Comparison of ENCODE assay signal across 19 cellular contexts in the genomic region with DNA sequence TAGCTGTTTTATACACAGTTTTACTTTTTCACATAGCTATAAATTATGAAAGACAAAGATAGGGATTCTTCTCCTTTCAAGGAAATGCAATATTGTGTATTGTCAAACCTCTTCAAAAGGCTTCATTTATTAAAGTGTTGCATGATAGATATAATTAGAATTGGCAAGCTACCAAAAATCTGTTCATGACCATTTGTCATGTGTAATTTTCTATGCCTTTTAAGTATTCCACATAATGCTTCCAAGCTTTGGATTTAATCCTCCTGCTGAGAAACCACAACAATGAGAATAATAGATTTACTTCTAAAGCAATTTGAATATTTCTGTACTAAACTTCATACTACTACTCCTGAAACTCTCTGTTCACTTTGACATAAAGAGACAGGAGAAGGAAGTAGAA.
A peak's percentile ranks its signal among the peaks of the same experiment; 100 is the strongest.
DNase-seq lines count a peak whose midpoint lies in the region; ATAC-seq and TF ChIP-seq lines count a peak whose summit lies in the region.
"Had no signal": no experiment of that assay in that cellular context is flagged by ENCODE, and none has a peak within 500 bp of the region (broad histone marks: within the 10 kb centered on the region; RNA-seq: fewer than 3 reads in every experiment).

No MANE protein-coding gene starts in this region.

- TF ChIP-seq POLR2A in gastroesophageal sphincter (IDR thresholded peaks at IDR 0.05): no peak

- H3K36me3 ChIP-seq in gastroesophageal sphincter: no peaks in the 10 kb centered on the region
- H3K36me3 ChIP-seq: BLaER1 had no signal

- H3K9me3 ChIP-seq in gastroesophageal sphincter: no peaks in the 10 kb centered on the region
- H3K9me3 ChIP-seq: BLaER1 had no signal

- TF ChIP-seq EP300 in gastroesophageal sphincter (IDR thresholded peaks at IDR 0.05): no peak

- no peaks in the 10 kb centered on the region for H3K36me3 Mint-ChIP-seq in activated naive CD4-positive, alpha-beta T cell treated with anti-CD3 and anti-CD28 coated beads, Interleukin-2, amount 10 ng/mL, durations not matched to agents 7 days and 5 days
- H3K36me3 Mint-ChIP-seq: CD8-positive, alpha-beta T cell; IgD-negative memory B cell had no signal

- DNase-seq in NCI-H345 (lab: John Stamatoyannopoulos, UW): peak; percentile 3
- no peak for DNase-seq in NCI-H345 treated with DMSO at 0.1 percent for 48 hours (lab: John Stamatoyannopoulos, UW; ENCODE audit: unreplicated experiment)
- peak; percentile 64 for DNase-seq in NCI-H2081 treated with DMSO at 0.1 percent for 48 hours (lab: John Stamatoyannopoulos, UW)
- DNase-seq in amniotic epithelial cell (ENCODE audit: low read depth): peak; percentile 5
- DNase-seq in retinal pigment epithelial cell (ENCODE audit: low read depth): peak; percentile 58
- DNase-seq in activated naive CD4-positive, alpha-beta T cell treated with anti-CD3 and anti-CD28 coated beads, Interleukin-2, amount 10 ng/mL, durations not matched to agents 7 days and 5 days: no peak
- DNase-seq: CD8-positive, alpha-beta T cell; H9; Karpas-422; MM.1S; NCI-H1092 treated with DMSO at 0.1 percent for 48 hours; NCI-H1694 treated with DMSO at 0.1 percent for 48 hours; PC-9; SW 1271; T-helper 2 cell had no signal

- H3K4me3 ChIP-seq in retinal pigment epithelial cell (ENCODE audit: low read length) (no peak overlapping the region), gastroesophageal sphincter (no peak overlapping the region)
- H3K4me3 ChIP-seq: BLaER1, PC-9 had no signal

- ATAC-seq in gastroesophageal sphincter (no peak), HG03571 (IDR thresholded peaks at IDR 0.05; ENCODE audit: unreplicated experiment) (no peak)
- ATAC-seq: CD8-positive, alpha-beta T cell had no signal

- CTCF ChIA-PET in activated naive CD4-positive, alpha-beta T cell treated with anti-CD3 and anti-CD28 coated beads, Interleukin-2, amount 10 ng/mL, durations not matched to agents 7 days and 5 days (lab: Charles Lee): no interaction called here

- peaks cover 9% of the 10 kb centered on the region for H3K9me3 Mint-ChIP-seq in activated naive CD4-positive, alpha-beta T cell treated with anti-CD3 and anti-CD28 coated beads, Interleukin-2, amount 10 ng/mL, durations not matched to agents 7 days and 5 days

- no peaks in the 10 kb centered on the region for H3K4me1 Mint-ChIP-seq in activated naive CD4-positive, alpha-beta T cell treated with anti-CD3 and anti-CD28 coated beads, Interleukin-2, amount 10 ng/mL, durations not matched to agents 7 days and 5 days
- H3K4me1 Mint-ChIP-seq: H9, IgD-negative memory B cell had no signal

- H3K27me3 ChIP-seq in gastroesophageal sphincter: no peaks in the 10 kb centered on the region
- H3K27me3 ChIP-seq: BLaER1 had no signal

- H3K4me1 ChIP-seq in gastroesophageal sphincter: no peaks in the 10 kb centered on the region
- H3K4me1 ChIP-seq: BLaER1 had no signal

- TF ChIP-seq CTCF in retinal pigment epithelial cell (conservative IDR thresholded peaks at IDR 0.05; ENCODE audit: low read depth, low read length) (no peak), gastroesophageal sphincter (IDR thresholded peaks at IDR 0.05) (no peak)

- H3K4me3 Mint-ChIP-seq in activated naive CD4-positive, alpha-beta T cell treated with anti-CD3 and anti-CD28 coated beads, Interleukin-2, amount 10 ng/mL, durations not matched to agents 7 days and 5 days: no peak overlapping the region
- H3K4me3 Mint-ChIP-seq: CD8-positive, alpha-beta T cell; H9; IgD-negative memory B cell had no signal

- H3K27ac Mint-ChIP-seq in activated naive CD4-positive, alpha-beta T cell treated with anti-CD3 and anti-CD28 coated beads, Interleukin-2, amount 10 ng/mL, durations not matched to agents 7 days and 5 days: no peak overlapping the region
- H3K27ac Mint-ChIP-seq: CD8-positive, alpha-beta T cell; H9; IgD-negative memory B cell had no signal

- H3K27ac ChIP-seq in gastroesophageal sphincter: no peak overlapping the region
- H3K27ac ChIP-seq: BLaER1, PC-9 had no signal

- H3K27me3 Mint-ChIP-seq in activated naive CD4-positive, alpha-beta T cell treated with anti-CD3 and anti-CD28 coated beads, Interleukin-2, amount 10 ng/mL, durations not matched to agents 7 days and 5 days: no peaks in the 10 kb centered on the region
- H3K27me3 Mint-ChIP-seq: IgD-negative memory B cell had no signal

Comparison
In these comparisons a context has a peak if more than half of its experiments do, and no peak if none do; other contexts are left out.
1. DNase-seq: peak in NCI-H345 (single experiment), NCI-H2081 treated with DMSO at 0.1 percent for 48 hours (single experiment), amniotic epithelial cell (single experiment) and retinal pigment epithelial cell (single experiment); none in NCI-H345 treated with DMSO at 0.1 percent for 48 hours (single experiment) and activated naive CD4-positive, alpha-beta T cell treated with anti-CD3 and anti-CD28 coated beads, Interleukin-2, amount 10 ng/mL, durations not matched to agents 7 days and 5 days (single experiment).